31 cellular contexts compared by ENCODE assay signal in the genomic region with DNA sequence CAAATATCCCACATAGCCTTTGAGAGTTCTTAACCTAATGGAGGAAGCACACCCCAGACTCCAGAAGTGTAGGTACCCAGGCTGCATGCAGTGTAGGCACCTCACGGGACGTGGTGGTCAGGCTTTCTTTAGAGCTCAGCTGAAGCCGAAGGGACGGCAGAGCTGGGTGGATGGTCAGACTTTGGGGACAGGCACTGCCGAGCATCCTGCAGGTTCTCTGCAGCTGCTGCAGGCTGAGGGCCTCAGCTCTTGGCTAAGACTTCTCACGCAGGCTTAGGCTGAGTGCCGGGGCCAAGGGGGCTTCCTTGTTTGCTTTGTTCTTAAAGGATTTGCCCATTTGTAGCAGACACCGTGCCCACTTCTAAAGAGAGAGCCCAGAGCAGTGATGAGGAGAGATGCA.
"Had no signal": no experiment of that assay in that cellular context is flagged by ENCODE, and none has a peak within 500 bp of the region (broad histone marks: within the 10 kb centered on the region; RNA-seq: fewer than 3 reads in every experiment).

No MANE protein-coding gene starts in this region.

- FAIRE-seq: colon had no signal

- H3K9me3 ChIP-seq: adrenal gland, body of pancreas, esophagus squamous epithelium, gastroesophageal sphincter had no signal

- DNase-seq: activated CD4-positive, alpha-beta memory T cell treated with anti-CD3 and anti-CD28 coated beads for 36 hours; activated CD4-positive, alpha-beta T cell treated with anti-CD3 and anti-CD28 coated beads for 48 hours; activated CD4-positive, CD25-positive, alpha-beta regulatory T cell; activated CD4-positive, CD25-positive, alpha-beta regulatory T cell treated with anti-CD3 and anti-CD28 coated beads, Interleukin-2, amount 50 U/mL, for 72 hours; activated CD8-positive, alpha-beta memory T cell treated with anti-CD3 and anti-CD28 coated beads, Interleukin-2, amount 10 ng/mL, durations not matched to agents 7 days and 5 days; activated CD8-positive, alpha-beta memory T cell treated with anti-CD3 and anti-CD28 coated beads, Interleukin-2, amount 50 U/mL, for 4 hours; activated CD8-positive, alpha-beta T cell treated with anti-CD3 and anti-CD28 coated beads, Interleukin-2, amount 10 ng/mL, durations not matched to agents 7 days and 5 days; activated effector memory CD4-positive, alpha-beta T cell treated with anti-CD3 and anti-CD28 coated beads, Interleukin-2, amount 50 U/mL, for 16 hours; activated naive CD4-positive, alpha-beta T cell treated with anti-CD3 and anti-CD28 coated beads for 36 hours; activated naive CD8-positive, alpha-beta T cell treated with anti-CD3 and anti-CD28 coated beads for 36 hours; activated naive CD8-positive, alpha-beta T cell treated with anti-CD3 and anti-CD28 coated beads, Interleukin-2, amount 50 U/mL, for 24 hours; activated T-cell treated with anti-CD3 and anti-CD28 coated beads, Interleukin-2, amount 50 U/mL, for 1 hour; activated T-cell treated with anti-CD3 and anti-CD28 coated beads, Interleukin-2, amount 50 U/mL, for 48 hours; adrenal gland; amygdala; aorta; body of pancreas; cortex of kidney; dermis blood vessel endothelial cell; effector CD4-positive, alpha-beta T cell; effector memory CD8-positive, alpha-beta T cell; erythroblast; esophagus squamous epithelium; foreskin melanocyte; heart right ventricle; T-helper 1 cell; T-helper 17 cell; T1000 had no signal

- H3K4me1 ChIP-seq: adrenal gland, esophagus squamous epithelium, gastroesophageal sphincter, heart right ventricle had no signal

- H3K27ac ChIP-seq: adrenal gland, body of pancreas, esophagus squamous epithelium, gastroesophageal sphincter, heart right ventricle, WERI-Rb-1 had no signal

- H3K4me3 ChIP-seq: adrenal gland, body of pancreas, esophagus squamous epithelium, gastroesophageal sphincter, heart right ventricle had no signal

- ATAC-seq: activated CD8-positive, alpha-beta memory T cell treated with anti-CD3 and anti-CD28 coated beads, Interleukin-2, amount 10 ng/mL, durations not matched to agents 7 days and 5 days; activated CD8-positive, alpha-beta T cell treated with anti-CD3 and anti-CD28 coated beads, Interleukin-2, amount 10 ng/mL, durations not matched to agents 7 days and 5 days; activated naive CD8-positive, alpha-beta T cell treated with anti-CD3 and anti-CD28 coated beads, Interleukin-2, amount 50 U/mL, for 24 hours; body of pancreas; effector memory CD8-positive, alpha-beta T cell; gastroesophageal sphincter; heart right ventricle; T-helper 17 cell had no signal

- H3K27me3 ChIP-seq: body of pancreas had no signal

- H3K36me3 ChIP-seq: adrenal gland, esophagus squamous epithelium, gastroesophageal sphincter, heart right ventricle, WERI-Rb-1 had no signal
